ENCODE assay signal across 8 cellular contexts in genomic region chr19:54448774-54449700, GRCh38. TPM values are rescaled to one million over a fixed set of nuclear protein-coding genes. Genes with fewer than 3 reads are reported as not detected.
DNase-seq lines count a peak whose midpoint lies in the region; ATAC-seq and TF ChIP-seq lines count a peak whose summit lies in the region.

Gene LENG8 (plus strand): TSS chr19:54449199. CDS start chr19:54451345, 2,146 bp downstream.

- H3K27me3 Mint-ChIP-seq in activated naive CD8-positive, alpha-beta T cell treated with anti-CD3 and anti-CD28 coated beads, Interleukin-2, amount 50 U/mL, for 24 hours: peaks cover 5% of the 10 kb centered on the region
- peaks cover 2% of the 10 kb centered on the region for H3K27me3 Mint-ChIP-seq in type B pancreatic cell

- H3K4me1 Mint-ChIP-seq in activated naive CD8-positive, alpha-beta T cell treated with anti-CD3 and anti-CD28 coated beads, Interleukin-2, amount 50 U/mL, for 24 hours: peaks cover 46% of the 10 kb centered on the region
- H3K4me1 Mint-ChIP-seq in type B pancreatic cell (ENCODE audit: unreplicated experiment): peaks cover 22% of the 10 kb centered on the region

- H3K27ac Mint-ChIP-seq in activated naive CD8-positive, alpha-beta T cell treated with anti-CD3 and anti-CD28 coated beads, Interleukin-2, amount 50 U/mL, for 24 hours: peak within 1 kb of the TSS; percentile 99
- peak within 1 kb of the TSS; percentile 99 for H3K27ac Mint-ChIP-seq in type B pancreatic cell

- peaks cover 46% of the 10 kb centered on the region for H3K36me3 Mint-ChIP-seq in activated naive CD8-positive, alpha-beta T cell treated with anti-CD3 and anti-CD28 coated beads, Interleukin-2, amount 50 U/mL, for 24 hours (ENCODE audit: low read depth)
- peaks cover 14% of the 10 kb centered on the region for H3K36me3 Mint-ChIP-seq in type B pancreatic cell

- H3K4me1 ChIP-seq in cardiac muscle cell (ENCODE audit: low read depth): peaks cover 13% of the 10 kb centered on the region

- peaks cover 30% of the 10 kb centered on the region for H3K36me3 ChIP-seq in cardiac muscle cell

- H3K9me3 Mint-ChIP-seq in activated naive CD8-positive, alpha-beta T cell treated with anti-CD3 and anti-CD28 coated beads, Interleukin-2, amount 50 U/mL, for 24 hours: no peaks in the 10 kb centered on the region
- H3K9me3 Mint-ChIP-seq in type B pancreatic cell: no peaks in the 10 kb centered on the region

- TF ChIP-seq CTCF in GM12865 (IDR thresholded peaks at IDR 0.05; ENCODE audit: insufficient read depth, low read depth, low read length, missing control alignments): no peak
- TF ChIP-seq CTCF in cardiac muscle cell (IDR thresholded peaks at IDR 0.05; ENCODE audit: low read depth, low read length): no peak
- no peak for TF ChIP-seq CTCF in type B pancreatic cell (conservative IDR thresholded peaks at IDR 0.05)

- H3K4me3 ChIP-seq in GM12865 (ENCODE audit: low read depth, low read length): peak within 1 kb of the TSS; percentile 83
- H3K4me3 ChIP-seq in cardiac muscle cell: peak within 1 kb of the TSS; percentile 63

- H3K9me3 ChIP-seq in cardiac muscle cell (ENCODE audit: low read depth): no peaks in the 10 kb centered on the region

- DNase-seq in GM12865 (ENCODE audit: low read depth) (peak; percentile 99), NCI-H1417 treated with DMSO at 0.1 percent for 48 hours (lab: John Stamatoyannopoulos, UW) (peak; percentile 75), SW480 (ENCODE audit: low spot score) (peak; percentile 99), cardiac muscle cell (ENCODE audit: low read depth in 1 of 2, low spot score in 1 of 2) (peak; percentile 97 to 99), pons (ENCODE audit: low spot score) (peak; percentile 98), type B pancreatic cell (ENCODE audit: extremely low spot score, unreplicated experiment) (peak; percentile 97)
- peak; percentile 95 for DNase-seq in activated naive CD8-positive, alpha-beta T cell treated with anti-CD3 and anti-CD28 coated beads, Interleukin-2, amount 50 U/mL, for 24 hours

- no peaks in the 10 kb centered on the region for H3K27me3 ChIP-seq in cardiac muscle cell

- peak within 1 kb of the TSS; percentile 91 for H3K4me3 Mint-ChIP-seq in activated naive CD8-positive, alpha-beta T cell treated with anti-CD3 and anti-CD28 coated beads, Interleukin-2, amount 50 U/mL, for 24 hours
- peak within 1 kb of the TSS; percentile 99 for H3K4me3 Mint-ChIP-seq in type B pancreatic cell

- peak within 1 kb of the TSS; percentile 86 for H3K27ac ChIP-seq in cardiac muscle cell

- peak; percentile 90 for ATAC-seq in HG02763 (IDR thresholded peaks at IDR 0.05; ENCODE audit: unreplicated experiment)
- ATAC-seq in activated naive CD8-positive, alpha-beta T cell treated with anti-CD3 and anti-CD28 coated beads, Interleukin-2, amount 50 U/mL, for 24 hours: peak; percentile 91

RNA-seq across cellular contexts. Expression of gene LENG8, which starts in this region (rescaled TPM):
- total RNA-seq in cardiac muscle cell (66.2 and 171 TPM in 2 replicates), type B pancreatic cell (ENCODE audit: low replicate concordance) (135 and 196 TPM in 2 replicates)
- polyA plus RNA-seq in cardiac muscle cell: 78.4 and 92.8 TPM in 2 replicates

Comparison
In these comparisons a context has a peak if more than half of its experiments do, and no peak if none do; other contexts are left out.
1. Peak in every context shown above with its lines: DNase-seq, ATAC-seq, H3K4me3 ChIP-seq and H3K27ac ChIP-seq.